Comparison of ENCODE assay signal across 8 cellular contexts in the genomic region with DNA sequence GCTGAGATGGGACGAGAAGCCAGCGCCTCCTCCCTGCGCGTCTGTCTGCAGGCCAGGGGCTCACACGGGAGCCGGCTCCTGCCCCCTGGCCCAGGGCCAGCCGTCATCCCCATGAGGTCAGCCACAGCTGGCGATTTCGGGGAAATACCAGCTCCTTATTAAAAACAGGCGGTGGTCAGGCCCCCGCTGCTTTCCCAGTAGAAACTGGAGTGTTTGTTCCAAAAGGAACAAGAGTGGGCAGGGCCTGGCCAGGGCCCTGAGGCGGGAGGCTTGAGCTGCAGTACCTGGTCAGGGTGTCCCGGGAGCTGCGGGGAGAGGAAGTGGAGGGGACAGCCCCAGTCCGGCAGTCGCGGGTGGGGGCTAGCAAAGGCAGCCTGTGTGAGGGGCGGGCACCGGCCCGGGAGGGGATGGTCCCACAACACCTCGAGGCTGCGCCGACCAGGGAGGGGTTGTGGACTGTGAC. TPM values are rescaled to one million over a fixed set of nuclear protein-coding genes. Genes with fewer than 3 reads are reported as not detected.
DNase-seq lines count a peak whose midpoint lies in the region; ATAC-seq and TF ChIP-seq lines count a peak whose summit lies in the region.

No MANE protein-coding gene starts in this region.

- ATAC-seq in GM19372 (IDR thresholded peaks at IDR 0.05; ENCODE audit: low read depth, unreplicated experiment), result peak; percentile 38

- in situ Hi-C loops in astrocyte of the spinal cord (cut with HindIII; ENCODE audit: low sequenced_read_pairs), result no loop called here

- peaks cover 3% of the 10 kb centered on the region for H3K9me3 ChIP-seq in skeletal muscle satellite cell (replicated peaks; ENCODE audit: low read length)

- H3K9ac ChIP-seq in skeletal muscle satellite cell (ENCODE audit: low read depth, low read length), result peak overlapping the region; percentile 86

- peaks cover 16% of the 10 kb centered on the region for H3K4me1 ChIP-seq in skeletal muscle satellite cell (ENCODE audit: control insufficient read depth, insufficient read depth, low read length)

- peak overlapping the region; percentile 97 for H3K4me2 ChIP-seq in skeletal muscle satellite cell (ENCODE audit: low read length)

- no peak for TF ChIP-seq CTCF in astrocyte of the spinal cord (IDR thresholded peaks at IDR 0.05; ENCODE audit: low read depth, low read length)

- DNase-seq in AML-193 (lab: John Stamatoyannopoulos, UW) (peak; percentile 28 to 57), HT-29 (ENCODE audit: low spot score) (peak; percentile 22), astrocyte of the spinal cord (ENCODE audit: low read depth, low spot score) (peak; percentile 92), iPS-NIHi11 (ENCODE audit: low spot score) (peak; percentile 69), NCI-H1417 treated with DMSO at 0.1 percent for 48 hours (lab: John Stamatoyannopoulos, UW) (no peak)
- no peak for DNase-seq in stimulated activated CD4-positive, alpha-beta T cell treated with anti-CD3 and anti-CD28 coated beads, Interleukin-15, amount 100 ng/mL, for 24 hours

- peak overlapping the region; percentile 37 for H3K4me3 ChIP-seq in astrocyte of the spinal cord (ENCODE audit: low read depth, low read length)
- H3K4me3 ChIP-seq in skeletal muscle satellite cell (ENCODE audit: low read length), result peak overlapping the region; percentile 75

- no peaks in the 10 kb centered on the region for H3K36me3 ChIP-seq in skeletal muscle satellite cell (ENCODE audit: insufficient read depth, low read length)

- H3K27me3 ChIP-seq in skeletal muscle satellite cell (ENCODE audit: control insufficient read depth, insufficient read depth, low read length), result peaks cover 9% of the 10 kb centered on the region

RNA-seq across cellular contexts. Expression of a gene that starts 17.8 kb away (rescaled TPM):
- not detected in 2 replicates for total RNA-seq in HT-29 (2014; rRNA removed; shearing (Covaris generic))
- total RNA-seq in skeletal muscle satellite cell (2012; rRNA removed), result not detected in 2 replicates

RNA-seq across cellular contexts. Expression of a gene that starts 32.1 kb away (rescaled TPM):
- not detected in 2 replicates for total RNA-seq in HT-29 (2014; rRNA removed; shearing (Covaris generic))
- 0.22 and 0.76 TPM in 2 replicates for total RNA-seq in skeletal muscle satellite cell (2012; rRNA removed)

Comparison
In these comparisons a context has a peak if more than half of its experiments do, and no peak if none do; other contexts are left out.
1. DNase-seq: peak in AML-193 (2 of 2), HT-29 (single experiment), astrocyte of the spinal cord (single experiment) and iPS-NIHi11 (single experiment); none in stimulated activated CD4-positive, alpha-beta T cell treated with anti-CD3 and anti-CD28 coated beads, Interleukin-15, amount 100 ng/mL, for 24 hours (single experiment) and NCI-H1417 treated with DMSO at 0.1 percent for 48 hours (single experiment).